Comparison of ENCODE assay signal across 15 cellular contexts in genomic region chr15:31563421-31563820, GRCh38.
DNase-seq lines count a peak whose midpoint lies in the region; ATAC-seq, FAIRE-seq and TF ChIP-seq lines count a peak whose summit lies in the region.
"Had no signal": no experiment of that assay in that cellular context is flagged by ENCODE, and none has a peak within 500 bp of the region (broad histone marks: within the 10 kb centered on the region; RNA-seq: fewer than 3 reads in every experiment).

No MANE protein-coding gene starts in this region.

- TF ChIP-seq CTCF in natural killer cell (IDR thresholded peaks at IDR 0.05) (no peak), H1 (IDR thresholded peaks at IDR 0.05; ENCODE audit: control extremely low read depth in 1 of 3, insufficient read depth in 1 of 3, low read depth in 1 of 3, low read length in 3 of 3) (no peak)

- no peak overlapping the region for H3K4me3 ChIP-seq in H1 (ENCODE audit: extremely low read depth in 1 of 4, insufficient read depth in 2 of 4, low read depth in 3 of 4, low read length in 4 of 4)
- H3K4me3 ChIP-seq in mesenchymal stem cell (ENCODE audit: insufficient read depth in 1 of 2, low read depth in 1 of 2, low read length in 2 of 2), result peak overlapping the region in 1 of 2 experiments; percentile 7
- H3K4me3 ChIP-seq: A549 had no signal

- 88% methylated on average over 3 of the region's 3 CpGs; no CpG with 5 or more reads in 1 of the 2 experiments for WGBS in H1 (ENCODE audit: extremely low coverage in 1 of 2, insufficient coverage in 1 of 2, insufficient read length in 1 of 2, insufficient replicate concordance in 2 of 2, low coverage in 1 of 2, low lambda C conversion rate in 2 of 2, missing lambda C conversion rate in 1 of 2), 2 experiments
- 82% methylated on average over 1 of the region's 3 CpGs for WGBS in mesenchymal stem cell

- no peak overlapping the region for H3K18ac ChIP-seq in H1 (ENCODE audit: extremely low read depth, low read length)
- H3K18ac ChIP-seq in mesenchymal stem cell (ENCODE audit: low read depth in 1 of 2, low read length in 2 of 2), result no peak overlapping the region

- no peak for DNase-seq in natural killer cell treated with Interleukin-12 subunit alpha and Interleukin-12 subunit beta and Interleukin-15 and Interleukin-18, amount 100 ng/mL, for 72 hours (ENCODE audit: low spot score)
- no peak for DNase-seq in natural killer cell
- DNase-seq in H1 (ENCODE audit: low read depth in 1 of 2, low spot score in 2 of 2), result no peak
- no peak for DNase-seq in mesenchymal stem cell
- no peak for DNase-seq in GM12892 (ENCODE audit: insufficient read length)
- no peak for DNase-seq in NCI-H526 (lab: John Stamatoyannopoulos, UW)
- DNase-seq: BE2C; CD4-positive, alpha-beta memory T cell; DND-41; GDM1 had no signal

- no peak for TF ChIP-seq EP300 in H1 (IDR thresholded peaks at IDR 0.05; ENCODE audit: borderline replicate concordance in 1 of 2, low read depth in 2 of 2, low read length in 2 of 2)

- POLR2A ChIA-PET in H1 (lab: Charles Lee; ENCODE audit: partially characterized antibody), result no interaction called here

- H3K56ac ChIP-seq in H1 (replicated peaks; ENCODE audit: insufficient read length, low read depth, low read length), result no peak overlapping the region

- FAIRE-seq in H1 (lab: Jason Lieb, UNC), result no peak
- no peak for FAIRE-seq in GM12892 (lab: Jason Lieb, UNC)
- FAIRE-seq: A549, H54 had no signal

- no peak overlapping the region; the same call in 1 of the 2 replicates for H2BK5ac ChIP-seq in H1 (ENCODE audit: low read depth, low read length)
- no peak overlapping the region for H2BK5ac ChIP-seq in mesenchymal stem cell (ENCODE audit: low read depth, low read length, poor library complexity, severe bottlenecking)

- H3K4me2 ChIP-seq in H1 (ENCODE audit: insufficient read depth in 1 of 2, low read depth in 2 of 2, low read length in 2 of 2), result no peak overlapping the region
- H3K4me2 ChIP-seq in mesenchymal stem cell (ENCODE audit: low read length, poor library complexity, severe bottlenecking), result no peak overlapping the region
- H3K4me2 ChIP-seq: A549 had no signal

- H3K9me3 ChIP-seq in H1 (ENCODE audit: insufficient read depth in 2 of 2, low read depth in 1 of 2, low read length in 1 of 2) (peaks cover 3 to 5% of the 10 kb centered on the region in 2 experiments; a peak in 1 of 4 replicates), mesenchymal stem cell (ENCODE audit: control insufficient read depth, low read length) (no peaks in the 10 kb centered on the region)
- H3K9me3 ChIP-seq: BE2C had no signal

- CTCF ChIA-PET in H1 (lab: Charles Lee; ENCODE audit: partially characterized antibody), result no interaction called here

- H2BK12ac ChIP-seq in H1 (ENCODE audit: low read depth, low read length) (no peak overlapping the region), mesenchymal stem cell (ENCODE audit: low read length in 2 of 2) (no peak overlapping the region)

- peaks cover 2% of the 10 kb centered on the region for H3K9me3 Mint-ChIP-seq in natural killer cell treated with Interleukin-12 subunit alpha and Interleukin-12 subunit beta and Interleukin-15 and Interleukin-18, amount 100 ng/mL, for 72 hours
- H3K9me3 Mint-ChIP-seq in natural killer cell, result no peaks in the 10 kb centered on the region
- peaks cover 8% of the 10 kb centered on the region for H3K9me3 Mint-ChIP-seq in stimulated activated memory B cell treated with anti-CD40 and anti-IgM and Interleukin-4, amounts not matched to agents 10 μg/mL and 1 μg/mL and 100 μg/mL, for 72 hours

- H3K27ac ChIP-seq in H1 (ENCODE audit: low read depth, low read length), result no peak overlapping the region
- H3K27ac ChIP-seq in mesenchymal stem cell (ENCODE audit: low read length, poor library complexity, severe bottlenecking), result no peak overlapping the region
- H3K27ac ChIP-seq: A549, C4-2B had no signal

- H3K14ac ChIP-seq in H1 (ENCODE audit: insufficient read length) (no peak overlapping the region), mesenchymal stem cell (ENCODE audit: low read length in 2 of 2) (no peak overlapping the region)

- no peak overlapping the region for H4K8ac ChIP-seq in H1 (ENCODE audit: extremely low read depth, insufficient read depth, low read length)
- H4K8ac ChIP-seq in mesenchymal stem cell (ENCODE audit: low read length), result no peak overlapping the region

- H3K79me2 ChIP-seq in H1 (ENCODE audit: control insufficient read depth in 1 of 2, insufficient read depth in 2 of 2, low read length in 2 of 2), result no peaks in the 10 kb centered on the region; a peak in 1 of 4 replicates

- H3K27ac Mint-ChIP-seq in natural killer cell treated with Interleukin-12 subunit alpha and Interleukin-12 subunit beta and Interleukin-15 and Interleukin-18, amount 100 ng/mL, for 72 hours, result no peak overlapping the region
- H3K27ac Mint-ChIP-seq in natural killer cell, result no peak overlapping the region
- no peak overlapping the region for H3K27ac Mint-ChIP-seq in stimulated activated memory B cell treated with anti-CD40 and anti-IgM and Interleukin-4, amounts not matched to agents 10 μg/mL and 1 μg/mL and 100 μg/mL, for 72 hours

- intact Hi-C loops in natural killer cell (cut with micrococcal nuclease), result no loop called here

- H3K9ac ChIP-seq in H1 (replicated peaks in 1 of 4; ENCODE audit: extremely low read depth in 1 of 4, low read depth in 3 of 4, low read length in 3 of 4) (no peak overlapping the region; a peak in 1 of 7 replicates), mesenchymal stem cell (ENCODE audit: low read length) (no peak overlapping the region)

- no peak overlapping the region for H2BK120ac ChIP-seq in H1 (replicated peaks; ENCODE audit: low read depth, low read length)
- H2BK120ac ChIP-seq in mesenchymal stem cell (ENCODE audit: low read depth, low read length), result no peak overlapping the region

- H2AK5ac ChIP-seq in H1 (ENCODE audit: low read depth, low read length) (0 out of 2 replicates have a peak overlapping the region, but pooled peaks have one; percentile 58), mesenchymal stem cell (ENCODE audit: low read length, severe bottlenecking) (no peak overlapping the region)

- no peak overlapping the region for H3K23ac ChIP-seq in H1 (ENCODE audit: insufficient read length)
- H3K23ac ChIP-seq in mesenchymal stem cell (ENCODE audit: low read length in 2 of 2), result no peak overlapping the region

- no peaks in the 10 kb centered on the region for H3K27me3 Mint-ChIP-seq in natural killer cell treated with Interleukin-12 subunit alpha and Interleukin-12 subunit beta and Interleukin-15 and Interleukin-18, amount 100 ng/mL, for 72 hours
- peaks cover 2 to 9% of the 10 kb centered on the region in 2 donors for H3K27me3 Mint-ChIP-seq in natural killer cell (ENCODE audit: low read depth in 2 of 2)
- peaks cover 14% of the 10 kb centered on the region for H3K27me3 Mint-ChIP-seq in stimulated activated memory B cell treated with anti-CD40 and anti-IgM and Interleukin-4, amounts not matched to agents 10 μg/mL and 1 μg/mL and 100 μg/mL, for 72 hours

- H3K27me3 ChIP-seq in H1 (replicated peaks in 1 of 4; ENCODE audit: control insufficient read depth in 3 of 4, extremely low read depth in 1 of 4, insufficient read depth in 3 of 4, low read length in 3 of 4) (no peaks in the 10 kb centered on the region), mesenchymal stem cell (ENCODE audit: control insufficient read depth in 1 of 2, insufficient read depth in 1 of 2, low read length in 2 of 2) (no peaks in the 10 kb centered on the region)
- H3K27me3 ChIP-seq: BE2C had no signal

- no peaks in the 10 kb centered on the region; the same call in 1 of the 2 replicates for H3K23me2 ChIP-seq in H1 (ENCODE audit: low read depth, low read length)

- H3K4me1 ChIP-seq in H1 (replicated peaks in 1 of 4; ENCODE audit: control insufficient read depth in 3 of 4, insufficient read depth in 4 of 4, low read length in 3 of 4) (no peaks in the 10 kb centered on the region), mesenchymal stem cell (ENCODE audit: control insufficient read depth, insufficient read depth, low read depth, low read length) (no peaks in the 10 kb centered on the region)
- H3K4me1 ChIP-seq: A549, BE2C had no signal

- no peaks in the 10 kb centered on the region for H3K4me1 Mint-ChIP-seq in natural killer cell treated with Interleukin-12 subunit alpha and Interleukin-12 subunit beta and Interleukin-15 and Interleukin-18, amount 100 ng/mL, for 72 hours (ENCODE audit: low read depth in 2 of 2)
- H3K4me1 Mint-ChIP-seq in natural killer cell, result no peaks in the 10 kb centered on the region
- H3K4me1 Mint-ChIP-seq in stimulated activated memory B cell treated with anti-CD40 and anti-IgM and Interleukin-4, amounts not matched to agents 10 μg/mL and 1 μg/mL and 100 μg/mL, for 72 hours, result no peaks in the 10 kb centered on the region
- H3K4me1 Mint-ChIP-seq: CD4-positive, alpha-beta memory T cell had no signal

- no peak overlapping the region for H4K5ac ChIP-seq in H1 (ENCODE audit: insufficient read length, low read depth, low read length)

- H3K4ac ChIP-seq in H1 (replicated peaks; ENCODE audit: insufficient read length, low read depth, low read length) (no peak overlapping the region), mesenchymal stem cell (ENCODE audit: low read depth in 1 of 2, low read length in 2 of 2) (no peak overlapping the region)

- H4K91ac ChIP-seq in H1 (replicated peaks; ENCODE audit: insufficient read length, low read length), result no peak overlapping the region
- peak overlapping the region; percentile 62 for H4K91ac ChIP-seq in mesenchymal stem cell (ENCODE audit: low read length)

- TF ChIP-seq RAD21 in H1 (IDR thresholded peaks at IDR 0.05 in 1 of 2, conservative IDR thresholded peaks at IDR 0.05 in 1 of 2; ENCODE audit: low read depth in 2 of 2, low read length in 2 of 2), result no peak

- no peak overlapping the region for H3K4me3 Mint-ChIP-seq in natural killer cell treated with Interleukin-12 subunit alpha and Interleukin-12 subunit beta and Interleukin-15 and Interleukin-18, amount 100 ng/mL, for 72 hours
- no peak overlapping the region for H3K4me3 Mint-ChIP-seq in natural killer cell
- no peak overlapping the region for H3K4me3 Mint-ChIP-seq in stimulated activated memory B cell treated with anti-CD40 and anti-IgM and Interleukin-4, amounts not matched to agents 10 μg/mL and 1 μg/mL and 100 μg/mL, for 72 hours
- H3K4me3 Mint-ChIP-seq: CD4-positive, alpha-beta memory T cell had no signal

- no peak overlapping the region for H2BK20ac ChIP-seq in H1 (ENCODE audit: low read length)

- no peaks in the 10 kb centered on the region for H3K79me1 ChIP-seq in H1 (ENCODE audit: low read depth, low read length)
- no peaks in the 10 kb centered on the region for H3K79me1 ChIP-seq in mesenchymal stem cell (replicated peaks; ENCODE audit: low read length, poor library complexity, severe bottlenecking)

- peak; percentile 40 to 60 for ATAC-seq in natural killer cell treated with Interleukin-12 subunit alpha and Interleukin-12 subunit beta and Interleukin-15 and Interleukin-18, amount 100 ng/mL, for 72 hours
- ATAC-seq in natural killer cell, result no peak
- ATAC-seq in stimulated activated memory B cell treated with anti-CD40 and anti-IgM and Interleukin-4, amounts not matched to agents 10 μg/mL and 1 μg/mL and 100 μg/mL, for 72 hours, result peak; percentile 12
- ATAC-seq in GM18868 (IDR thresholded peaks at IDR 0.05; ENCODE audit: unreplicated experiment), result no peak
- ATAC-seq: A549 had no signal

- no peaks in the 10 kb centered on the region for H3K36me3 Mint-ChIP-seq in natural killer cell treated with Interleukin-12 subunit alpha and Interleukin-12 subunit beta and Interleukin-15 and Interleukin-18, amount 100 ng/mL, for 72 hours
- H3K36me3 Mint-ChIP-seq in natural killer cell, result no peaks in the 10 kb centered on the region
- no peaks in the 10 kb centered on the region for H3K36me3 Mint-ChIP-seq in stimulated activated memory B cell treated with anti-CD40 and anti-IgM and Interleukin-4, amounts not matched to agents 10 μg/mL and 1 μg/mL and 100 μg/mL, for 72 hours

- no peak for TF ChIP-seq POLR2A in H1 (IDR thresholded peaks at IDR 0.05; ENCODE audit: control extremely low read depth in 1 of 2, low read depth in 2 of 2, low read length in 2 of 2)
- no peak for TF ChIP-seq POLR2A in GM12892 (IDR thresholded peaks at IDR 0.05; ENCODE audit: low read depth, low read length)

- H3K36me3 ChIP-seq in H1 (ENCODE audit: control insufficient read depth in 2 of 4, insufficient read depth in 4 of 4, low read length in 3 of 4) (no peaks in the 10 kb centered on the region), mesenchymal stem cell (ENCODE audit: control insufficient read depth in 1 of 2, insufficient read depth in 2 of 2, low read depth in 1 of 2, low read length in 2 of 2) (no peaks in the 10 kb centered on the region)
- H3K36me3 ChIP-seq: BE2C had no signal

- H2BK15ac ChIP-seq in H1 (ENCODE audit: low read length) (no peak overlapping the region), mesenchymal stem cell (ENCODE audit: low read depth, poor library complexity, severe bottlenecking) (no peak overlapping the region)

- H2AFZ ChIP-seq in H1 (ENCODE audit: low read length), result no peak overlapping the region
- H2AFZ ChIP-seq in mesenchymal stem cell (ENCODE audit: low read depth, low read length), result no peak overlapping the region

- H4K20me1 ChIP-seq in H1 (replicated peaks in 1 of 2; ENCODE audit: control insufficient read depth in 1 of 2, insufficient read depth in 2 of 2, low read length in 2 of 2), result peaks cover 0 to 4% of the 10 kb centered on the region in 2 experiments

Comparison
In these comparisons a context has a peak if more than half of its experiments do, and no peak if none do; other contexts are left out.
1. ATAC-seq: peak in natural killer cell treated with Interleukin-12 subunit alpha and Interleukin-12 subunit beta and Interleukin-15 and Interleukin-18, amount 100 ng/mL, for 72 hours (2 of 2) and stimulated activated memory B cell treated with anti-CD40 and anti-IgM and Interleukin-4, amounts not matched to agents 10 μg/mL and 1 μg/mL and 100 μg/mL, for 72 hours (single experiment); none in natural killer cell (0 of 3) and GM18868 (single experiment).